Comparison of ENCODE assay signal across 20 cellular contexts in genomic region chr1:197129698-197130097, GRCh38.
"Had no signal": no experiment of that assay in that cellular context is flagged by ENCODE, and none has a peak within 500 bp of the region (broad histone marks: within the 10 kb centered on the region; RNA-seq: fewer than 3 reads in every experiment).

No MANE protein-coding gene starts in this region.

- H3K27me3 ChIP-seq: cardiac muscle cell, hepatocyte, thyroid gland had no signal

- H3K9me3 ChIP-seq: thyroid gland had no signal

- H3K4me1 ChIP-seq: thyroid gland had no signal

- ATAC-seq: activated naive CD4-positive, alpha-beta T cell treated with anti-CD3 and anti-CD28 coated beads, Interleukin-2, amount 50 U/mL, for 72 hours; activated T-cell treated with anti-CD3 and anti-CD28 coated beads, Interleukin-2, amount 50 U/mL, for 72 hours; effector memory CD8-positive, alpha-beta T cell; left lobe of liver had no signal

- H3K36me3 ChIP-seq: thyroid gland had no signal

- DNase-seq: activated CD4-positive, alpha-beta T cell treated with anti-CD3 and anti-CD28 coated beads, Interleukin-2, amount 50 U/mL, for 4 hours; activated effector memory CD4-positive, alpha-beta T cell treated with anti-CD3 and anti-CD28 coated beads, Interleukin-2, amount 50 U/mL, for 16 hours; activated T-cell treated with anti-CD3 and anti-CD28 coated beads, Interleukin-2, amount 50 U/mL, for 72 hours; dermis blood vessel endothelial cell; effector memory CD8-positive, alpha-beta T cell; foreskin fibroblast; kidney; stimulated activated CD4-positive, alpha-beta T cell treated with anti-CD3 and anti-CD28 coated beads, Interleukin-12 subunit alpha, Interleukin-12 subunit beta, amount 100 ng/mL, for 4 hours; stimulated activated CD4-positive, alpha-beta T cell treated with anti-CD3 and anti-CD28 coated beads, Interleukin-1b, Interleukin-23, amount 100 ng/mL, for 48 hours; stimulated activated CD8-positive, alpha-beta memory T cell treated with anti-CD3 and anti-CD28 coated beads, Interleukin-4, amount 100 ng/mL, for 48 hours; stimulated activated naive CD4-positive, alpha-beta T cell; T-helper 1 cell; T-helper 9 cell; thyroid gland had no signal

- H3K4me3 ChIP-seq: cardiac muscle cell, hepatocyte, thyroid gland had no signal

- H3K27ac ChIP-seq: cardiac muscle cell, hepatocyte, thyroid gland had no signal

- H3K27me3 Mint-ChIP-seq: effector memory CD8-positive, alpha-beta T cell; progenitor cell of endocrine pancreas had no signal

- H3K9me3 Mint-ChIP-seq: activated naive CD4-positive, alpha-beta T cell treated with anti-CD3 and anti-CD28 coated beads, Interleukin-2, amount 50 U/mL, for 72 hours; activated T-cell treated with anti-CD3 and anti-CD28 coated beads, Interleukin-2, amount 50 U/mL, for 72 hours; effector memory CD8-positive, alpha-beta T cell; neural crest cell had no signal

- H3K27ac Mint-ChIP-seq: activated naive CD4-positive, alpha-beta T cell treated with anti-CD3 and anti-CD28 coated beads, Interleukin-2, amount 50 U/mL, for 72 hours; activated T-cell treated with anti-CD3 and anti-CD28 coated beads, Interleukin-2, amount 50 U/mL, for 72 hours; progenitor cell of endocrine pancreas had no signal

- H3K4me3 Mint-ChIP-seq: activated T-cell treated with anti-CD3 and anti-CD28 coated beads, Interleukin-2, amount 50 U/mL, for 72 hours; effector memory CD8-positive, alpha-beta T cell; neural crest cell had no signal

- H3K4me1 Mint-ChIP-seq: neural crest cell had no signal
